ENCODE assay signal across 13 cellular contexts in genomic region chr7:27237735-27238334, GRCh38. TPM values are rescaled to one million over a fixed set of nuclear protein-coding genes. Genes with fewer than 3 reads are reported as not detected.
DNase-seq lines count a peak whose midpoint lies in the region; ATAC-seq, FAIRE-seq and TF ChIP-seq lines count a peak whose summit lies in the region.
"Had no signal": no experiment of that assay in that cellular context is flagged by ENCODE, and none has a peak within 500 bp of the region (broad histone marks: within the 10 kb centered on the region; RNA-seq: fewer than 3 reads in every experiment).

No MANE protein-coding gene starts in this region.

- H4K8ac ChIP-seq in IMR-90 (ENCODE audit: low read depth in 2 of 2, low read length in 2 of 2): no peak overlapping the region

- H2BK5ac ChIP-seq in IMR-90 (ENCODE audit: low read depth, low read length, poor library complexity, severe bottlenecking): no peak overlapping the region

- TF ChIP-seq EP300 in K562 (IDR thresholded peaks at IDR 0.05; ENCODE audit: low read length): no peak

- H3K27ac Mint-ChIP-seq in nephron progenitor cell: no peak overlapping the region

- no peak overlapping the region for H2AK9ac ChIP-seq in IMR-90 (replicated peaks; ENCODE audit: low read depth, low read length, poor library complexity)

- H3K36me3 Mint-ChIP-seq in nephron progenitor cell (ENCODE audit: low read depth): no peaks in the 10 kb centered on the region

- no peak overlapping the region for H2AFZ ChIP-seq in IMR-90 (replicated peaks; ENCODE audit: low read length, poor library complexity)
- no peak overlapping the region for H2AFZ ChIP-seq in K562 (ENCODE audit: low read depth, low read length)

- no peak overlapping the region for H3K9ac ChIP-seq in IMR-90 (ENCODE audit: low read depth, low read length)
- H3K9ac ChIP-seq in K562 (ENCODE audit: insufficient read depth in 1 of 2, low read depth in 2 of 2, low read length in 2 of 2): no peak overlapping the region

- H3K79me2 ChIP-seq in K562 (ENCODE audit: control insufficient read depth, insufficient read depth, low read length): no peaks in the 10 kb centered on the region

- no peak overlapping the region for H3K4ac ChIP-seq in IMR-90 (ENCODE audit: low read depth, low read length)

- no TSS peak for BruUV-seq in IMR-90 (replicated peaks; lab: Mats Ljungman, UMichigan)
- BruUV-seq in K562 (replicated peaks; lab: Mats Ljungman, UMichigan): no TSS peak

- H2BK15ac ChIP-seq in IMR-90 (ENCODE audit: low read depth, low read length): no peak overlapping the region

- H3K27me3 Mint-ChIP-seq in nephron progenitor cell (ENCODE audit: low read depth, poor library complexity): peaks cover 79% of the 10 kb centered on the region

- POLR2A ChIA-PET in IMR-90 (lab: Charles Lee; ENCODE audit: unreplicated experiment): no interaction called here
- POLR2A ChIA-PET in K562 (lab: Yijun Ruan, JAX): interaction anchor here (0.6 kb wide), 1 partner anchor 126 kb away, joined by 3 read pairs; no protein-coding TSS in a partner anchor

- no peak for TF ChIP-seq CTCF in IMR-90 (conservative IDR thresholded peaks at IDR 0.05; ENCODE audit: low read depth, low read length)
- TF ChIP-seq CTCF in K562 (IDR thresholded peaks at IDR 0.05 in 2 of 3, conservative IDR thresholded peaks at IDR 0.05 in 1 of 3; ENCODE audit: insufficient read depth in 2 of 3, low read depth in 1 of 3, low read length in 3 of 3): no peak
- TF ChIP-seq CTCF in nephron progenitor cell (IDR thresholded peaks at IDR 0.05): no peak

- H3K9me1 ChIP-seq in IMR-90 (ENCODE audit: insufficient read depth, low read length): no peaks in the 10 kb centered on the region
- H3K9me1 ChIP-seq in K562 (ENCODE audit: control insufficient read depth, insufficient read depth, low read length): no peaks in the 10 kb centered on the region

- dilution Hi-C loops in IMR-90 (cut with HindIII; ENCODE audit: low sequenced_read_pairs, unreplicated experiment): no loop called here

- H4K91ac ChIP-seq in IMR-90 (ENCODE audit: insufficient read depth, low read depth, low read length): no peak overlapping the region

- H3K4me2 ChIP-seq in IMR-90 (ENCODE audit: low read depth, low read length) (no peak overlapping the region), K562 (ENCODE audit: insufficient read depth, low read length) (no peak overlapping the region)

- 100% methylated on average over 1 of the region's 1 CpG; no CpG with 5 or more reads in 1 of the 2 experiments for WGBS in IMR-90 (ENCODE audit: extremely low coverage in 2 of 2, insufficient read length in 1 of 2), 2 experiments
- 0% methylated on average over 1 of the region's 1 CpG for WGBS in K562 (ENCODE audit: insufficient coverage, low coverage, missing lambda C conversion rate)

- ATAC-seq in IMR-90 (ENCODE audit: low read depth): no peak
- no peak for ATAC-seq in K562

- H3K14ac ChIP-seq in IMR-90 (replicated peaks; ENCODE audit: low read depth, low read length): no peak overlapping the region

- H4K5ac ChIP-seq in IMR-90 (ENCODE audit: low read depth, low read length): no peak overlapping the region

- no peak overlapping the region for H2BK120ac ChIP-seq in IMR-90 (ENCODE audit: low read depth, low read length)

- H2AK5ac ChIP-seq in IMR-90 (ENCODE audit: low read depth, low read length): no peak overlapping the region

- no peak for TF ChIP-seq POLR2A in IMR-90 (IDR thresholded peaks at IDR 0.05; ENCODE audit: low read depth, low read length)
- TF ChIP-seq POLR2A in K562 (conservative IDR thresholded peaks at IDR 0.05): no peak

- CTCF ChIA-PET in IMR-90 (lab: Yijun Ruan, JAX) (interaction anchor here (0.5 kb wide), 1 partner anchor 195 kb away, joined by 4 read pairs; no protein-coding TSS in a partner anchor), K562 (lab: Yijun Ruan, JAX; ENCODE audit: low intra/inter-chr PET ratio) (no interaction called here)

- H3K36me3 ChIP-seq in IMR-90 (ENCODE audit: control insufficient read depth, insufficient read depth, low read length): no peaks in the 10 kb centered on the region
- no peaks in the 10 kb centered on the region for H3K36me3 ChIP-seq in K562 (ENCODE audit: control insufficient read depth, insufficient read depth, low read length)

- DNase-seq in ELF-1 (ENCODE audit: low read depth, low spot score) (peak; percentile 28), IMR-90 (peak; percentile 5), K562 (ENCODE audit: extremely low read depth in 1 of 4, low spot score in 3 of 4) (no peak), nephron progenitor cell (no peak), ACHN (no peak), RPMI8226 (no peak), NCI-H2196 treated with DMSO at 0.1 percent for 48 hours (lab: John Stamatoyannopoulos, UW; ENCODE audit: unreplicated experiment) (no peak)
- DNase-seq: anterior cingulate cortex, KBM-7, substantia nigra had no signal

- no peak overlapping the region for H3K23ac ChIP-seq in IMR-90 (ENCODE audit: low read depth, low read length)

- H3K4me1 Mint-ChIP-seq in nephron progenitor cell: peaks cover 50% of the 10 kb centered on the region

- H3K4me3 ChIP-seq in IMR-90 (ENCODE audit: insufficient read depth, low read depth, low read length): no peak overlapping the region
- no peak overlapping the region for H3K4me3 ChIP-seq in K562

- H3K56ac ChIP-seq in IMR-90 (ENCODE audit: extremely low read depth, insufficient read depth, low read length): no peak overlapping the region

- in situ Hi-C loops in IMR-90 (cut with MboI; ENCODE audit: low sequenced_read_pairs) (no loop called here), K562 (cut with MboI) (no loop called here), ACHN (cut with HindIII; ENCODE audit: low pct_ligation_motif_present, low pct_unique_long_range_greater_than_20kb, low sequenced_read_pairs) (no loop called here)

- H3K9me3 ChIP-seq in IMR-90 (ENCODE audit: control insufficient read depth, insufficient read depth, low read length) (peaks cover 11% of the 10 kb centered on the region; the same call in 1 of the 2 replicates), K562 (replicated peaks; ENCODE audit: control insufficient read depth, insufficient read depth, low read depth, low read length) (no peaks in the 10 kb centered on the region)

- no peak overlapping the region for H3K27ac ChIP-seq in IMR-90 (ENCODE audit: insufficient read depth, low read length)
- no peak overlapping the region for H3K27ac ChIP-seq in K562 (ENCODE audit: extremely low read depth, low read depth, low read length)

- no peaks in the 10 kb centered on the region for H3K4me1 ChIP-seq in IMR-90 (ENCODE audit: control insufficient read depth, insufficient read depth, low read length)
- H3K4me1 ChIP-seq in K562 (replicated peaks in 1 of 2; ENCODE audit: control insufficient read depth in 2 of 2, insufficient read depth in 2 of 2, low read length in 2 of 2): peaks cover 0 to 15% of the 10 kb centered on the region in 2 experiments; a peak in 2 of 5 replicates

- no peaks in the 10 kb centered on the region for H4K20me1 ChIP-seq in IMR-90 (ENCODE audit: insufficient read depth, low read length)
- peaks cover 14% of the 10 kb centered on the region; the same call in 1 of the 2 replicates for H4K20me1 ChIP-seq in K562 (replicated peaks; ENCODE audit: control insufficient read depth, insufficient read depth, low read length)

- peak overlapping the region; percentile 57 for H3K4me3 Mint-ChIP-seq in nephron progenitor cell

- H3K79me1 ChIP-seq in IMR-90 (ENCODE audit: low read depth in 1 of 2, low read length in 2 of 2): no peaks in the 10 kb centered on the region

- no peak overlapping the region for H3K18ac ChIP-seq in IMR-90 (ENCODE audit: low read depth, low read length)

- no peaks in the 10 kb centered on the region for H3K9me3 Mint-ChIP-seq in nephron progenitor cell

- intact Hi-C loops in IMR-90 (cut with micrococcal nuclease) (no loop called here), K562 (cut with micrococcal nuclease) (no loop called here)

- peak; percentile 23 for FAIRE-seq in K562 (lab: Jason Lieb, UNC)
- FAIRE-seq: endometrium had no signal

- H2BK20ac ChIP-seq in IMR-90 (ENCODE audit: low read depth, low read length): no peak overlapping the region

- H3K27me3 ChIP-seq in IMR-90 (ENCODE audit: control insufficient read depth, insufficient read depth, low read length) (peaks cover 94% of the 10 kb centered on the region), K562 (ENCODE audit: control insufficient read depth in 2 of 2, insufficient read depth in 2 of 2, low read length in 2 of 2) (peaks cover 54 to 84% of the 10 kb centered on the region in 2 experiments)

- TF ChIP-seq RAD21 in IMR-90 (IDR thresholded peaks at IDR 0.05; ENCODE audit: low read length): no peak
- TF ChIP-seq RAD21 in K562 (CRISPR knock-in tag; conservative IDR thresholded peaks at IDR 0.05 in 1 of 2, IDR thresholded peaks at IDR 0.05 in 1 of 2): no peak

RNA-seq across cellular contexts. Expression of gene EVX1, which starts 4.8 kb away (rescaled TPM):
- total RNA-seq in IMR-90 (2012; rRNA removed) (not detected in 2 replicates), K562 (2014; rRNA removed) (not detected in 2 replicates), K562 (2014; rRNA removed; fragmentation: Illumina TruSeq; extraction: Trizol) (not detected in 2 replicates), K562 (2015; rRNA removed; fragmentation: Illumina TruSeq; extraction: Trizol) (not detected in 2 replicates), K562 (2021) (not detected in 2 replicates)
- polyA plus RNA-seq in IMR-90 (2012; rRNA removed) (not detected in 2 replicates), K562 (2011; rRNA removed) (not detected in 2 replicates), K562 (2014; fragmentation: Illumina TruSeq; extraction: Trizol) (not detected in 2 replicates), K562 (2014; fragmentation: Nextera tagmentation; extraction: Ambion mirVana) (not detected), K562 (2014; rRNA removed) (not detected in 2 replicates)
- not detected in 2 replicates for polyA plus RNA-seq in IMR-90 (2012; cell fraction: cytosol; rRNA removed)
- not detected in 2 replicates for polyA plus RNA-seq in IMR-90 (2012; cell fraction: nucleus; rRNA removed; ENCODE audit: low replicate concordance)
- not detected in 2 replicates for total RNA-seq in K562 (2011; cell fraction: chromatin; rRNA removed; ENCODE audit: low replicate concordance)
- not detected in 2 replicates for total RNA-seq in K562 (2011; cell fraction: nucleolus; rRNA removed)
- total RNA-seq in K562 (2011; cell fraction: nucleoplasm; rRNA removed): not detected in 2 replicates
- polyA plus RNA-seq in K562 (2011; cell fraction: cytosol; rRNA removed): not detected in 2 replicates
- not detected in 2 replicates for polyA plus RNA-seq in K562 (2011; cell fraction: nucleus; rRNA removed)
- not detected in 2 replicates for polyA plus RNA-seq in K562 (2012)
- not detected in 2 replicates for polyA minus RNA-seq in K562 (2011; rRNA and poly(A)+ RNA removed)
- not detected in 2 replicates for polyA minus RNA-seq in K562 (2011; cell fraction: cytosol; rRNA and poly(A)+ RNA removed)
- not detected in 2 replicates for polyA minus RNA-seq in K562 (2011; cell fraction: nucleus; rRNA and poly(A)+ RNA removed)
- total RNA-seq: activated CD8-positive, alpha-beta memory T cell treated with anti-CD3 and anti-CD28 coated beads for 36 hours; omental fat pad had no signal

RNA-seq across cellular contexts. Expression of gene HOXA13, which starts 37.9 kb away (rescaled TPM):
- not detected in 2 replicates for total RNA-seq in IMR-90 (2012; rRNA removed)
- not detected in 2 replicates for polyA plus RNA-seq in IMR-90 (2012; rRNA removed)
- not detected in 2 replicates for polyA plus RNA-seq in IMR-90 (2012; cell fraction: cytosol; rRNA removed)
- not detected in 2 replicates for polyA plus RNA-seq in IMR-90 (2012; cell fraction: nucleus; rRNA removed; ENCODE audit: low replicate concordance)
- total RNA-seq in K562 (2011; cell fraction: chromatin; rRNA removed; ENCODE audit: low replicate concordance): not detected in 2 replicates
- total RNA-seq in K562 (2011; cell fraction: nucleolus; rRNA removed): not detected in 2 replicates
- total RNA-seq in K562 (2011; cell fraction: nucleoplasm; rRNA removed): not detected in 2 replicates
- total RNA-seq in K562 (2014; rRNA removed): not detected in 2 replicates
- total RNA-seq in K562 (2014; rRNA removed; fragmentation: Illumina TruSeq; extraction: Trizol): not detected in 2 replicates
- not detected in 2 replicates for total RNA-seq in K562 (2015; rRNA removed; fragmentation: Illumina TruSeq; extraction: Trizol)
- total RNA-seq in K562 (2021): not detected in 2 replicates
- polyA plus RNA-seq in K562 (2011; rRNA removed): not detected in 2 replicates
- not detected in 2 replicates for polyA plus RNA-seq in K562 (2011; cell fraction: cytosol; rRNA removed)
- not detected in 2 replicates for polyA plus RNA-seq in K562 (2011; cell fraction: nucleus; rRNA removed)
- not detected in 2 replicates for polyA plus RNA-seq in K562 (2012)
- not detected in 2 replicates for polyA plus RNA-seq in K562 (2014; fragmentation: Illumina TruSeq; extraction: Trizol)
- polyA plus RNA-seq in K562 (2014; fragmentation: Nextera tagmentation; extraction: Ambion mirVana): not detected
- polyA plus RNA-seq in K562 (2014; rRNA removed): not detected in 2 replicates
- polyA minus RNA-seq in K562 (2011; rRNA and poly(A)+ RNA removed): not detected in 2 replicates
- not detected in 2 replicates for polyA minus RNA-seq in K562 (2011; cell fraction: cytosol; rRNA and poly(A)+ RNA removed)
- polyA minus RNA-seq in K562 (2011; cell fraction: nucleus; rRNA and poly(A)+ RNA removed): not detected in 2 replicates
- total RNA-seq: activated CD8-positive, alpha-beta memory T cell treated with anti-CD3 and anti-CD28 coated beads for 36 hours; omental fat pad had no signal

RNA-seq across cellular contexts. Expression of gene HOXA11, which starts 52.8 kb away (rescaled TPM):
- total RNA-seq in IMR-90 (2012; rRNA removed): not detected in 2 replicates
- polyA plus RNA-seq in IMR-90 (2012; rRNA removed): 0.04 and 0.05 TPM in 2 replicates
- polyA plus RNA-seq in IMR-90 (2012; cell fraction: cytosol; rRNA removed): 0.05 TPM in 1 of 2 replicates, not detected in the other
- 0.04 TPM in 1 of 2 replicates, not detected in the other for polyA plus RNA-seq in IMR-90 (2012; cell fraction: nucleus; rRNA removed; ENCODE audit: low replicate concordance)
- not detected in 2 replicates for total RNA-seq in K562 (2011; cell fraction: chromatin; rRNA removed; ENCODE audit: low replicate concordance)
- not detected in 2 replicates for total RNA-seq in K562 (2011; cell fraction: nucleolus; rRNA removed)
- total RNA-seq in K562 (2011; cell fraction: nucleoplasm; rRNA removed): not detected in 2 replicates
- total RNA-seq in K562 (2014; rRNA removed): not detected in 2 replicates
- total RNA-seq in K562 (2014; rRNA removed; fragmentation: Illumina TruSeq; extraction: Trizol): not detected in 2 replicates
- total RNA-seq in K562 (2015; rRNA removed; fragmentation: Illumina TruSeq; extraction: Trizol): not detected in 2 replicates
- not detected in 2 replicates for total RNA-seq in K562 (2021)
- not detected in 2 replicates for polyA plus RNA-seq in K562 (2011; rRNA removed)
- polyA plus RNA-seq in K562 (2011; cell fraction: cytosol; rRNA removed): not detected in 2 replicates
- not detected in 2 replicates for polyA plus RNA-seq in K562 (2011; cell fraction: nucleus; rRNA removed)
- not detected in 2 replicates for polyA plus RNA-seq in K562 (2012)
- polyA plus RNA-seq in K562 (2014; fragmentation: Illumina TruSeq; extraction: Trizol): not detected in 2 replicates
- not detected for polyA plus RNA-seq in K562 (2014; fragmentation: Nextera tagmentation; extraction: Ambion mirVana)
- polyA plus RNA-seq in K562 (2014; rRNA removed): not detected in 2 replicates
- not detected in 2 replicates for polyA minus RNA-seq in K562 (2011; rRNA and poly(A)+ RNA removed)
- not detected in 2 replicates for polyA minus RNA-seq in K562 (2011; cell fraction: cytosol; rRNA and poly(A)+ RNA removed)
- not detected in 2 replicates for polyA minus RNA-seq in K562 (2011; cell fraction: nucleus; rRNA and poly(A)+ RNA removed)
- total RNA-seq: activated CD8-positive, alpha-beta memory T cell treated with anti-CD3 and anti-CD28 coated beads for 36 hours; omental fat pad had no signal

Comparison
In these comparisons a context has a peak if more than half of its experiments do, and no peak if none do; other contexts are left out.
1. DNase-seq: peak in ELF-1 (single experiment) and IMR-90 (single experiment); none in K562 (0 of 4), nephron progenitor cell (single experiment), ACHN (single experiment), RPMI8226 (single experiment) and NCI-H2196 treated with DMSO at 0.1 percent for 48 hours (single experiment).